1 cellular context compared by ENCODE assay signal in genomic region chr12:389138-390096, GRCh38.
TF ChIP-seq lines count a peak whose summit lies in the region.

Gene KDM5A (minus strand): TSS chr12:389320. CDS start chr12:389091, 229 bp downstream.

TF ChIP-seq in HepG2, 621 proteins besides CTCF, POLR2A, EP300 and RAD21 (continued from another document and continues in another):
- TF ChIP-seq CCDC6 (CRISPR knock-in tag; IDR thresholded peaks at IDR 0.05): no peak
- no peak for TF ChIP-seq MBNL3 (CRISPR knock-in tag; conservative IDR thresholded peaks at IDR 0.05)
- no peak; the same call in 1 of the 2 replicates for TF ChIP-seq ZHX1 (CRISPR knock-in tag; IDR thresholded peaks at IDR 0.05; ENCODE audit: low read depth)
- no peak for TF ChIP-seq SSRP1 (CRISPR knock-in tag; IDR thresholded peaks at IDR 0.05)
- TF ChIP-seq ZNF629 (CRISPR knock-in tag; conservative IDR thresholded peaks at IDR 0.05): no peak
- no peak for TF ChIP-seq ZUFSP (CRISPR knock-in tag; IDR thresholded peaks at IDR 0.05; ENCODE audit: borderline replicate concordance)
- peak; percentile 91 for TF ChIP-seq ZNF740 (CRISPR knock-in tag; IDR thresholded peaks at IDR 0.05)
- TF ChIP-seq ZNF619 (CRISPR knock-in tag; IDR thresholded peaks at IDR 0.05): peak; percentile 31; the same call in 1 of the 2 replicates
- no peak for TF ChIP-seq TCF7L2 (IDR thresholded peaks at IDR 0.05; ENCODE audit: low read depth, low read length)
- no peak for TF ChIP-seq GPBP1L1 (CRISPR knock-in tag; IDR thresholded peaks at IDR 0.05)
- TF ChIP-seq CENPX (CRISPR knock-in tag; IDR thresholded peaks at IDR 0.05): no peak
- TF ChIP-seq E2F1 (CRISPR knock-in tag; IDR thresholded peaks at IDR 0.05): no peak
- TF ChIP-seq XBP1 (CRISPR knock-in tag; IDR thresholded peaks at IDR 0.05): no peak
- no peak for TF ChIP-seq ZNF362 (CRISPR knock-in tag; IDR thresholded peaks at IDR 0.05; ENCODE audit: borderline replicate concordance)
- no peak for TF ChIP-seq E2F2 (CRISPR knock-in tag; IDR thresholded peaks at IDR 0.05; ENCODE audit: borderline replicate concordance)
- no peak for TF ChIP-seq CENPT (CRISPR knock-in tag; IDR thresholded peaks at IDR 0.05; ENCODE audit: low read depth)
- TF ChIP-seq NFIB (CRISPR knock-in tag; IDR thresholded peaks at IDR 0.05; ENCODE audit: borderline replicate concordance): no peak
- no peak for TF ChIP-seq TEAD2 (CRISPR knock-in tag; IDR thresholded peaks at IDR 0.05)
- peak; percentile 25 for TF ChIP-seq AGO2 (optimal IDR thresholded peaks at IDR 0.05; ENCODE audit: low read depth, low read length)
- TF ChIP-seq MAFF (IDR thresholded peaks at IDR 0.05; ENCODE audit: low read depth, low read length): no peak
- no peak for TF ChIP-seq ZNF558 (CRISPR knock-in tag; IDR thresholded peaks at IDR 0.05; ENCODE audit: borderline replicate concordance)
- TF ChIP-seq HOMEZ (CRISPR knock-in tag; IDR thresholded peaks at IDR 0.05; ENCODE audit: low read depth): no peak
- no peak for TF ChIP-seq HNF4G (IDR thresholded peaks at IDR 0.05; ENCODE audit: borderline replicate concordance, low read depth, low read length)
- no peak for TF ChIP-seq HNF4G (CRISPR knock-in tag; IDR thresholded peaks at IDR 0.05; ENCODE audit: borderline replicate concordance, low read depth)
- TF ChIP-seq THYN1 (CRISPR knock-in tag; IDR thresholded peaks at IDR 0.05; ENCODE audit: borderline replicate concordance, low read depth): no peak
- peak; percentile 73; the same call in 1 of the 2 replicates for TF ChIP-seq ZNF597 (CRISPR knock-in tag; IDR thresholded peaks at IDR 0.05)
- peak; percentile 63; the same call in 1 of the 2 replicates for TF ChIP-seq ZNF329 (CRISPR knock-in tag; IDR thresholded peaks at IDR 0.05; ENCODE audit: low read depth)
- no peak for TF ChIP-seq LBX2 (CRISPR knock-in tag; IDR thresholded peaks at IDR 0.05; ENCODE audit: borderline replicate concordance)
- peak; percentile 54; the same call in 1 of the 2 replicates for TF ChIP-seq CBFB (CRISPR knock-in tag; IDR thresholded peaks at IDR 0.05)
- no peak for TF ChIP-seq MTF2 (CRISPR knock-in tag; IDR thresholded peaks at IDR 0.05; ENCODE audit: borderline replicate concordance)
- no peak for TF ChIP-seq ZC3H4 (CRISPR knock-in tag; IDR thresholded peaks at IDR 0.05; ENCODE audit: borderline replicate concordance)
- no peak for TF ChIP-seq ZBED4 (CRISPR knock-in tag; IDR thresholded peaks at IDR 0.05; ENCODE audit: borderline replicate concordance)
- TF ChIP-seq ARID5B (CRISPR knock-in tag; IDR thresholded peaks at IDR 0.05): peak; percentile 27; the same call in 1 of the 2 replicates
- TF ChIP-seq ZFP36L2 (CRISPR knock-in tag; IDR thresholded peaks at IDR 0.05): no peak
- TF ChIP-seq ZNF75D (CRISPR knock-in tag; IDR thresholded peaks at IDR 0.05; ENCODE audit: borderline replicate concordance): no peak
- no peak for TF ChIP-seq PTBP1 (IDR thresholded peaks at IDR 0.05; ENCODE audit: low read depth, low read length, poor library complexity, severe bottlenecking)
- no peak for TF ChIP-seq JDP2 (CRISPR knock-in tag; IDR thresholded peaks at IDR 0.05; ENCODE audit: borderline replicate concordance)
- TF ChIP-seq ZNF547 (CRISPR knock-in tag; IDR thresholded peaks at IDR 0.05): peak; percentile 22; the same call in 1 of the 2 replicates
